5 cellular contexts compared by ENCODE assay signal in the genomic region with DNA sequence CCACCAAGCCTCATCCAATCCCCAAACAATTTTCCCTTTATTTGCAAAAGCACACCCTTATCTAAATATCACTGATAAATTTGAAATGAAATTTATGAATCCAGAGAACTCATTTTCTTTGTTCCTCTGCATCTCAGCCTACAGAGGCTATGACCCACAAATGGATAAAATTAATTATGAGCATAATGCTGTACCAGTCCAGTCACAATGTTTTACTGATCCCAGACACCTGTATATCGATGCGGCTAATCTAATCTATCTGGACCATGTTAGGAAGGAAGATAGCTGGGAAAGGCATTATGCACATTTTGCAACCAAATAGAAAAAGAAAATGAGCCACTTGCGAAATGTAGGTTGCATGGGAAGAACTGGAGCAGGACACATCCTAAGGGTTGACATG.
"Had no signal": no experiment of that assay in that cellular context is flagged by ENCODE, and none has a peak within 500 bp of the region (broad histone marks: within the 10 kb centered on the region; RNA-seq: fewer than 3 reads in every experiment).

No MANE protein-coding gene starts in this region.

- H3K27ac ChIP-seq: HL-60 had no signal

- H3K36me3 Mint-ChIP-seq: IgD-negative memory B cell had no signal

- ATAC-seq: HepG2, K562 had no signal

- H3K27me3 Mint-ChIP-seq: IgD-negative memory B cell had no signal

- H3K4me3 Mint-ChIP-seq: IgD-negative memory B cell had no signal

- DNase-seq: IMR-90 had no signal

- H3K27ac Mint-ChIP-seq: IgD-negative memory B cell had no signal

- H3K4me1 Mint-ChIP-seq: IgD-negative memory B cell had no signal

- H3K4me3 ChIP-seq: K562 had no signal
